ENCODE assay signal across 1 cellular context in genomic region chr3:5428607-5429516, GRCh38.
TF ChIP-seq lines count a peak whose summit lies in the region.

No MANE protein-coding gene starts in this region.

TF ChIP-seq in K562, 482 proteins besides CTCF, POLR2A, EP300 and RAD21 (continued from another document and continues in another):
- TF ChIP-seq ZBTB33 (CRISPR knock-in tag; IDR thresholded peaks at IDR 0.05), result peak; percentile 63
- TF ChIP-seq HDAC1 (IDR thresholded peaks at IDR 0.05), result peak; percentile 16 to 95; a peak in 2 of 4 replicates
- peak; percentile 100 for TF ChIP-seq SMARCE1 (IDR thresholded peaks at IDR 0.05)
- no peak for TF ChIP-seq LARP7 (IDR thresholded peaks at IDR 0.05)
- no peak for TF ChIP-seq YBX1 (IDR thresholded peaks at IDR 0.05)
- no peak for TF ChIP-seq CSDE1 (IDR thresholded peaks at IDR 0.05)
- TF ChIP-seq HMGN3 (IDR thresholded peaks at IDR 0.05; ENCODE audit: borderline replicate concordance, extremely low read depth, insufficient read length, low read depth, low read length), result peak; percentile 96
- TF ChIP-seq CBX2 (IDR thresholded peaks at IDR 0.05; ENCODE audit: insufficient read depth, low read length, poor library complexity, severe bottlenecking), result no peak
- TF ChIP-seq ZNF592 (IDR thresholded peaks at IDR 0.05), result peak; percentile 85
- no peak for TF ChIP-seq SFPQ (IDR thresholded peaks at IDR 0.05; ENCODE audit: low read depth, low read length)
- TF ChIP-seq CTBP1 (IDR thresholded peaks at IDR 0.05; ENCODE audit: borderline replicate concordance), result peak; percentile 92
- TF ChIP-seq ZNF778 (CRISPR knock-in tag; IDR thresholded peaks at IDR 0.05), result no peak
- TF ChIP-seq ZNF318 (IDR thresholded peaks at IDR 0.05; ENCODE audit: borderline replicate concordance in 1 of 2, low read depth in 1 of 2), result peak; percentile 99 to 100; a peak in 3 of 4 replicates
- TF ChIP-seq ZNF668 (CRISPR knock-in tag; IDR thresholded peaks at IDR 0.05), result 0 out of 2 replicates have a peak, but pooled peaks have one; percentile 2
- TF ChIP-seq CBX3 (IDR thresholded peaks at IDR 0.05; ENCODE audit: borderline replicate concordance in 1 of 2, low read length in 2 of 2), result peak in 1 of 2 experiments; percentile 97; a peak in 2 of 3 replicates
- TF ChIP-seq TAL1 (IDR thresholded peaks at IDR 0.05), result peak; percentile 99
- TF ChIP-seq ZNF3 (CRISPR knock-in tag; IDR thresholded peaks at IDR 0.05), result no peak
- TF ChIP-seq ZNF133 (CRISPR knock-in tag; IDR thresholded peaks at IDR 0.05), result 0 out of 2 replicates have a peak, but pooled peaks have one; percentile 69
- TF ChIP-seq MAFF (IDR thresholded peaks at IDR 0.05; ENCODE audit: low read length), result peak; percentile 97
- TF ChIP-seq HDAC2 (IDR thresholded peaks at IDR 0.05), result peak; percentile 96
- no peak for TF ChIP-seq PRMT5 (CRISPR knock-in tag; IDR thresholded peaks at IDR 0.05)
- 0 out of 2 replicates have a peak, but pooled peaks have one; percentile 40 for TF ChIP-seq ZNF12 (CRISPR knock-in tag; IDR thresholded peaks at IDR 0.05)
- peak; percentile 81 for TF ChIP-seq KLF6 (CRISPR knock-in tag; IDR thresholded peaks at IDR 0.05; ENCODE audit: borderline replicate concordance)
- TF ChIP-seq POLR2H (tag; IDR thresholded peaks at IDR 0.05; ENCODE audit: low read depth), result peak; percentile 41; the same call in 1 of the 2 replicates
- 0 out of 2 replicates have a peak, but pooled peaks have one; percentile 1 for TF ChIP-seq PHTF2 (CRISPR knock-in tag; IDR thresholded peaks at IDR 0.05)
- TF ChIP-seq TEAD4 (IDR thresholded peaks at IDR 0.05; ENCODE audit: low read length), result peak; percentile 100
- no peak for TF ChIP-seq TEAD4 (CRISPR knock-in tag; IDR thresholded peaks at IDR 0.05; ENCODE audit: borderline replicate concordance)
- peak in 1 of 2 experiments; percentile 10; a peak in 1 of 4 replicates for TF ChIP-seq NRF1 (conservative IDR thresholded peaks at IDR 0.05 in 1 of 2, IDR thresholded peaks at IDR 0.05 in 1 of 2)
- peak; percentile 87 for TF ChIP-seq MYC (IDR thresholded peaks at IDR 0.05; ENCODE audit: low read depth, low read length)
- TF ChIP-seq MYC (CRISPR knock-in tag; IDR thresholded peaks at IDR 0.05; ENCODE audit: borderline replicate concordance, low read depth), result no peak; the same call in 1 of the 2 replicates
- TF ChIP-seq DACH1 (IDR thresholded peaks at IDR 0.05; ENCODE audit: partially characterized antibody), result peak; percentile 100
- peak; percentile 21; the same call in 1 of the 2 replicates for TF ChIP-seq ZNF384 (IDR thresholded peaks at IDR 0.05; ENCODE audit: low read depth, low read length)
- no peak for TF ChIP-seq COPS2 (conservative IDR thresholded peaks at IDR 0.05)
- peak; percentile 92; the same call in 1 of the 2 replicates for TF ChIP-seq ARID3B (CRISPR knock-in tag; IDR thresholded peaks at IDR 0.05; ENCODE audit: borderline replicate concordance)
- TF ChIP-seq HNRNPL (IDR thresholded peaks at IDR 0.05; ENCODE audit: low read depth, low read length), result no peak
- TF ChIP-seq SAFB (IDR thresholded peaks at IDR 0.05; ENCODE audit: borderline replicate concordance, low read depth, low read length), result no peak
- TF ChIP-seq ZBTB11 (CRISPR knock-in tag; IDR thresholded peaks at IDR 0.05), result peak in 1 of 3 experiments; percentile 73; a peak in 2 of 6 replicates
- peak; percentile 65 to 90; a peak in 3 of 4 replicates for TF ChIP-seq TEAD1 (CRISPR knock-in tag; IDR thresholded peaks at IDR 0.05)
